Comparison of ENCODE assay signal across 31 cellular contexts in genomic region chr20:37790900-37791299, GRCh38.
"Had no signal": no experiment of that assay in that cellular context is flagged by ENCODE, and none has a peak within 500 bp of the region (broad histone marks: within the 10 kb centered on the region; RNA-seq: fewer than 3 reads in every experiment).

No MANE protein-coding gene starts in this region.

- H3K27ac ChIP-seq: left lung, lower lobe of right lung, neural progenitor cell, neutrophil, parathyroid adenoma, psoas muscle, right atrium auricular region, right lobe of liver, skin epidermis, stomach, testis, thyroid gland, transverse colon, upper lobe of left lung, vagina had no signal

- H2AFZ ChIP-seq: neural progenitor cell, parathyroid adenoma had no signal

- H3K4me3 ChIP-seq: left lung, lower lobe of right lung, neural progenitor cell, psoas muscle, right atrium auricular region, right lobe of liver, skin epidermis, stomach, testis, thyroid gland, transverse colon, upper lobe of left lung, vagina had no signal

- DNase-seq: hypothalamus; immature natural killer cell; kidney; left colon; left lung; lower lobe of right lung; mammary epithelial cell; mesenchymal stem cell; natural killer cell; nephron progenitor cell; occipital lobe; psoas muscle; right lobe of liver; stimulated activated CD4-positive, alpha-beta T cell treated with anti-CD3 and anti-CD28 coated beads, Interleukin-12 subunit alpha, Interleukin-12 subunit beta, amount 100 ng/mL, for 4 hours; stimulated activated CD4-positive, alpha-beta T cell treated with anti-CD3 and anti-CD28 coated beads, Interleukin-15, amount 100 ng/mL, for 24 hours; stimulated activated CD4-positive, alpha-beta T cell treated with anti-CD3 and anti-CD28 coated beads, Interleukin-2, amount 100 ng/mL, for 24 hours; stimulated activated CD4-positive, alpha-beta T cell treated with anti-CD3 and anti-CD28 coated beads, Interleukin-4, amount 100 ng/mL, for 1 hour; stimulated activated naive B cell treated with anti-CD40 and anti-IgM and Interleukin-4, amounts not matched to agents 10 μg/mL and 1 μg/mL and 100 μg/mL, for 72 hours; stimulated activated naive CD8-positive, alpha-beta T cell treated with anti-CD3 and anti-CD28 coated beads, Interleukin-15, Interleukin-2, amounts not matched to agents 100 U/mL and 50 U/mL, for 24 hours; stomach; testis; thyroid gland; transverse colon; upper lobe of left lung had no signal

- FAIRE-seq: islet of Langerhans, kidney had no signal

- H3K79me2 ChIP-seq: parathyroid adenoma had no signal

- H3K9ac ChIP-seq: neural progenitor cell, parathyroid adenoma had no signal

- H3K4me1 ChIP-seq: left lung, lower lobe of right lung, parathyroid adenoma, psoas muscle, right atrium auricular region, stomach, testis, thyroid gland, transverse colon, upper lobe of left lung, vagina had no signal

- H3K4me2 ChIP-seq: neural progenitor cell had no signal

- H3K9me3 ChIP-seq: lower lobe of right lung, neutrophil, psoas muscle, right atrium auricular region, right lobe of liver, stomach, testis, thyroid gland, transverse colon, upper lobe of left lung, vagina had no signal

- H3K27me3 ChIP-seq: left lung, neural progenitor cell, neutrophil, right atrium auricular region, right lobe of liver, stomach, testis, thyroid gland, transverse colon, upper lobe of left lung, vagina had no signal

- ATAC-seq: left colon; left lung; lower lobe of right lung; natural killer cell; psoas muscle; right lobe of liver; stimulated activated naive B cell treated with anti-CD40 and anti-IgM and Interleukin-4, amounts not matched to agents 10 μg/mL and 1 μg/mL and 100 μg/mL, for 72 hours; stimulated activated naive CD8-positive, alpha-beta T cell treated with anti-CD3 and anti-CD28 coated beads, Interleukin-15, Interleukin-2, amounts not matched to agents 100 U/mL and 50 U/mL, for 24 hours had no signal

- H3K36me3 ChIP-seq: neural progenitor cell had no signal
